Comparison of ENCODE assay signal across 1 cellular context in the genomic region with DNA sequence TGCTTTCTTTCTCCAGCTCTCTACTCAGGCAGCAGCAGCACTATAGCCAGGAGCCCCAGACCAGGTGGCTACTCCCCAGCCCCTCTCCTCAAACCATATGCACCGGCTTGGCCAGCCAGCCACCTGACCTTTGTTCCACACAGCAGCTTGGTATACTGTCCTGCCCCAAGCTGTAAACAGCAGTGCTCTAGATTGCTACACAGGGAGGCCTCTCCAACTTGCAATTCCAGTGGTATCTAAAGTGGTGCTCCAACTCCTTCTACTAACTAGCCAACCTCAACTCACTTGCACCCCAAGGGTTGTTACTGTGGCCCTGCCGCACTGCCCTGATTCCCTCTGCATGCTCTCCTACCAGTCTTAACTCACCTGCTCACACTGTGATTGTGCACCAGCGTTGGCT.
TF ChIP-seq lines count a peak whose summit lies in the region.

No MANE protein-coding gene starts in this region.

TF ChIP-seq in HepG2, 621 proteins besides CTCF, POLR2A, EP300 and RAD21 (continued from another document and continues in another):
- TF ChIP-seq ZNF572 (CRISPR knock-in tag; IDR thresholded peaks at IDR 0.05) (0 out of 2 replicates have a peak, but pooled peaks have one; percentile 33), GLI4 (CRISPR knock-in tag; IDR thresholded peaks at IDR 0.05; ENCODE audit: borderline replicate concordance) (no peak), ZNF121 (CRISPR knock-in tag; IDR thresholded peaks at IDR 0.05) (peak; percentile 62; the same call in 1 of the 2 replicates), CHCHD3 (CRISPR knock-in tag; IDR thresholded peaks at IDR 0.05) (no peak), ZNF577 (CRISPR knock-in tag; IDR thresholded peaks at IDR 0.05; ENCODE audit: borderline replicate concordance, low read depth) (no peak), ZMYM3 (CRISPR knock-in tag; IDR thresholded peaks at IDR 0.05) (peak; percentile 44; the same call in 1 of the 2 replicates), FOXM1 (CRISPR knock-in tag; IDR thresholded peaks at IDR 0.05) (no peak), ZNF761 (CRISPR knock-in tag; conservative IDR thresholded peaks at IDR 0.05) (no peak), ZNF350 (CRISPR knock-in tag; IDR thresholded peaks at IDR 0.05; ENCODE audit: borderline replicate concordance, low read depth) (peak; percentile 44; the same call in 1 of the 2 replicates), ZFP82 (CRISPR knock-in tag; IDR thresholded peaks at IDR 0.05; ENCODE audit: borderline replicate concordance) (no peak), IKZF4 (CRISPR knock-in tag; IDR thresholded peaks at IDR 0.05; ENCODE audit: borderline replicate concordance, low read depth, not compliant biosample characterization) (no peak), ZNF780A (CRISPR knock-in tag; IDR thresholded peaks at IDR 0.05) (0 out of 2 replicates have a peak, but pooled peaks have one; percentile 30), BHLHE40 (IDR thresholded peaks at IDR 0.05; ENCODE audit: low read length) (no peak), FOXA3 (CRISPR knock-in tag; IDR thresholded peaks at IDR 0.05) (peak; percentile 56; the same call in 1 of the 2 replicates), EHMT2 (IDR thresholded peaks at IDR 0.05; ENCODE audit: borderline replicate concordance, low read depth, low read length) (no peak), FOXC1 (CRISPR knock-in tag; IDR thresholded peaks at IDR 0.05; ENCODE audit: borderline replicate concordance) (0 out of 2 replicates have a peak, but pooled peaks have one; percentile 61), HDAC1 (CRISPR knock-in tag; IDR thresholded peaks at IDR 0.05) (peak; percentile 32; the same call in 1 of the 2 replicates), FOXO1 (CRISPR knock-in tag; IDR thresholded peaks at IDR 0.05) (peak; percentile 63), KDM2A (CRISPR knock-in tag; IDR thresholded peaks at IDR 0.05; ENCODE audit: borderline replicate concordance, low read depth) (no peak), ZNF441 (CRISPR knock-in tag; IDR thresholded peaks at IDR 0.05; ENCODE audit: borderline replicate concordance) (no peak), ZMYM4 (CRISPR knock-in tag; IDR thresholded peaks at IDR 0.05) (peak; percentile 72), ZNF264 (CRISPR knock-in tag; IDR thresholded peaks at IDR 0.05) (peak; percentile 81; the same call in 1 of the 2 replicates), MIER3 (CRISPR knock-in tag; IDR thresholded peaks at IDR 0.05; ENCODE audit: borderline replicate concordance) (no peak), KAT2B (IDR thresholded peaks at IDR 0.05; ENCODE audit: borderline replicate concordance, low read depth, low read length) (no peak), ZNF446 (CRISPR knock-in tag; IDR thresholded peaks at IDR 0.05) (no peak), ZNF557 (CRISPR knock-in tag; IDR thresholded peaks at IDR 0.05) (no peak), SKI (IDR thresholded peaks at IDR 0.05; ENCODE audit: partially characterized antibody) (peak; percentile 16), ZNF619 (CRISPR knock-in tag; IDR thresholded peaks at IDR 0.05) (peak; percentile 52; the same call in 1 of the 2 replicates), PHF21A (CRISPR knock-in tag; IDR thresholded peaks at IDR 0.05) (peak; percentile 37; the same call in 1 of the 2 replicates), IRF2 (CRISPR knock-in tag; IDR thresholded peaks at IDR 0.05) (no peak), HOXA7 (CRISPR knock-in tag; IDR thresholded peaks at IDR 0.05) (no peak)
- TF ChIP-seq, protein P1, sequence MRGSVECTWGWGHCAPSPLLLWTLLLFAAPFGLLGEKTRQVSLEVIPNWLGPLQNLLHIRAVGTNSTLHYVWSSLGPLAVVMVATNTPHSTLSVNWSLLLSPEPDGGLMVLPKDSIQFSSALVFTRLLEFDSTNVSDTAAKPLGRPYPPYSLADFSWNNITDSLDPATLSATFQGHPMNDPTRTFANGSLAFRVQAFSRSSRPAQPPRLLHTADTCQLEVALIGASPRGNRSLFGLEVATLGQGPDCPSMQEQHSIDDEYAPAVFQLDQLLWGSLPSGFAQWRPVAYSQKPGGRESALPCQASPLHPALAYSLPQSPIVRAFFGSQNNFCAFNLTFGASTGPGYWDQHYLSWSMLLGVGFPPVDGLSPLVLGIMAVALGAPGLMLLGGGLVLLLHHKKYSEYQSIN (CRISPR knock-in tag; IDR thresholded peaks at IDR 0.05; ENCODE audit: borderline replicate concordance): no peak
- TF ChIP-seq, protein P2, sequence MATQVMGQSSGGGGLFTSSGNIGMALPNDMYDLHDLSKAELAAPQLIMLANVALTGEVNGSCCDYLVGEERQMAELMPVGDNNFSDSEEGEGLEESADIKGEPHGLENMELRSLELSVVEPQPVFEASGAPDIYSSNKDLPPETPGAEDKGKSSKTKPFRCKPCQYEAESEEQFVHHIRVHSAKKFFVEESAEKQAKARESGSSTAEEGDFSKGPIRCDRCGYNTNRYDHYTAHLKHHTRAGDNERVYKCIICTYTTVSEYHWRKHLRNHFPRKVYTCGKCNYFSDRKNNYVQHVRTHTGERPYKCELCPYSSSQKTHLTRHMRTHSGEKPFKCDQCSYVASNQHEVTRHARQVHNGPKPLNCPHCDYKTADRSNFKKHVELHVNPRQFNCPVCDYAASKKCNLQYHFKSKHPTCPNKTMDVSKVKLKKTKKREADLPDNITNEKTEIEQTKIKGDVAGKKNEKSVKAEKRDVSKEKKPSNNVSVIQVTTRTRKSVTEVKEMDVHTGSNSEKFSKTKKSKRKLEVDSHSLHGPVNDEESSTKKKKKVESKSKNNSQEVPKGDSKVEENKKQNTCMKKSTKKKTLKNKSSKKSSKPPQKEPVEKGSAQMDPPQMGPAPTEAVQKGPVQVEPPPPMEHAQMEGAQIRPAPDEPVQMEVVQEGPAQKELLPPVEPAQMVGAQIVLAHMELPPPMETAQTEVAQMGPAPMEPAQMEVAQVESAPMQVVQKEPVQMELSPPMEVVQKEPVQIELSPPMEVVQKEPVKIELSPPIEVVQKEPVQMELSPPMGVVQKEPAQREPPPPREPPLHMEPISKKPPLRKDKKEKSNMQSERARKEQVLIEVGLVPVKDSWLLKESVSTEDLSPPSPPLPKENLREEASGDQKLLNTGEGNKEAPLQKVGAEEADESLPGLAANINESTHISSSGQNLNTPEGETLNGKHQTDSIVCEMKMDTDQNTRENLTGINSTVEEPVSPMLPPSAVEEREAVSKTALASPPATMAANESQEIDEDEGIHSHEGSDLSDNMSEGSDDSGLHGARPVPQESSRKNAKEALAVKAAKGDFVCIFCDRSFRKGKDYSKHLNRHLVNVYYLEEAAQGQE (IDR thresholded peaks at IDR 0.05; ENCODE audit: borderline replicate concordance in 1 of 2, low read depth in 1 of 2, low read length in 2 of 2): no peak
- TF ChIP-seq, protein P3, sequence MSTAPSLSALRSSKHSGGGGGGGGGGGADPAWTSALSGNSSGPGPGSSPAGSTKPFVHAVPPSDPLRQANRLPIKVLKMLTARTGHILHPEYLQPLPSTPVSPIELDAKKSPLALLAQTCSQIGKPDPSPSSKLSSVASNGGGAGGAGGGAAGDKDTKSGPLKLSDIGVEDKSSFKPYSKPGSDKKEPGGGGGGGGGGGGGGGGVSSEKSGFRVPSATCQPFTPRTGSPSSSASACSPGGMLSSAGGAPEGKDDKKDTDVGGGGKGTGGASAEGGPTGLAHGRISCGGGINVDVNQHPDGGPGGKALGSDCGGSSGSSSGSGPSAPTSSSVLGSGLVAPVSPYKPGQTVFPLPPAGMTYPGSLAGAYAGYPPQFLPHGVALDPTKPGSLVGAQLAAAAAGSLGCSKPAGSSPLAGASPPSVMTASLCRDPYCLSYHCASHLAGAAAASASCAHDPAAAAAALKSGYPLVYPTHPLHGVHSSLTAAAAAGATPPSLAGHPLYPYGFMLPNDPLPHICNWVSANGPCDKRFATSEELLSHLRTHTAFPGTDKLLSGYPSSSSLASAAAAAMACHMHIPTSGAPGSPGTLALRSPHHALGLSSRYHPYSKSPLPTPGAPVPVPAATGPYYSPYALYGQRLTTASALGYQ (CRISPR knock-in tag; IDR thresholded peaks at IDR 0.05): no peak
- TF ChIP-seq, protein P4, sequence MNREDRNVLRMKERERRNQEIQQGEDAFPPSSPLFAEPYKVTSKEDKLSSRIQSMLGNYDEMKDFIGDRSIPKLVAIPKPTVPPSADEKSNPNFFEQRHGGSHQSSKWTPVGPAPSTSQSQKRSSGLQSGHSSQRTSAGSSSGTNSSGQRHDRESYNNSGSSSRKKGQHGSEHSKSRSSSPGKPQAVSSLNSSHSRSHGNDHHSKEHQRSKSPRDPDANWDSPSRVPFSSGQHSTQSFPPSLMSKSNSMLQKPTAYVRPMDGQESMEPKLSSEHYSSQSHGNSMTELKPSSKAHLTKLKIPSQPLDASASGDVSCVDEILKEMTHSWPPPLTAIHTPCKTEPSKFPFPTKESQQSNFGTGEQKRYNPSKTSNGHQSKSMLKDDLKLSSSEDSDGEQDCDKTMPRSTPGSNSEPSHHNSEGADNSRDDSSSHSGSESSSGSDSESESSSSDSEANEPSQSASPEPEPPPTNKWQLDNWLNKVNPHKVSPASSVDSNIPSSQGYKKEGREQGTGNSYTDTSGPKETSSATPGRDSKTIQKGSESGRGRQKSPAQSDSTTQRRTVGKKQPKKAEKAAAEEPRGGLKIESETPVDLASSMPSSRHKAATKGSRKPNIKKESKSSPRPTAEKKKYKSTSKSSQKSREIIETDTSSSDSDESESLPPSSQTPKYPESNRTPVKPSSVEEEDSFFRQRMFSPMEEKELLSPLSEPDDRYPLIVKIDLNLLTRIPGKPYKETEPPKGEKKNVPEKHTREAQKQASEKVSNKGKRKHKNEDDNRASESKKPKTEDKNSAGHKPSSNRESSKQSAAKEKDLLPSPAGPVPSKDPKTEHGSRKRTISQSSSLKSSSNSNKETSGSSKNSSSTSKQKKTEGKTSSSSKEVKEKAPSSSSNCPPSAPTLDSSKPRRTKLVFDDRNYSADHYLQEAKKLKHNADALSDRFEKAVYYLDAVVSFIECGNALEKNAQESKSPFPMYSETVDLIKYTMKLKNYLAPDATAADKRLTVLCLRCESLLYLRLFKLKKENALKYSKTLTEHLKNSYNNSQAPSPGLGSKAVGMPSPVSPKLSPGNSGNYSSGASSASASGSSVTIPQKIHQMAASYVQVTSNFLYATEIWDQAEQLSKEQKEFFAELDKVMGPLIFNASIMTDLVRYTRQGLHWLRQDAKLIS (CRISPR knock-in tag; IDR thresholded peaks at IDR 0.05): no peak
- TF ChIP-seq, protein P5, sequence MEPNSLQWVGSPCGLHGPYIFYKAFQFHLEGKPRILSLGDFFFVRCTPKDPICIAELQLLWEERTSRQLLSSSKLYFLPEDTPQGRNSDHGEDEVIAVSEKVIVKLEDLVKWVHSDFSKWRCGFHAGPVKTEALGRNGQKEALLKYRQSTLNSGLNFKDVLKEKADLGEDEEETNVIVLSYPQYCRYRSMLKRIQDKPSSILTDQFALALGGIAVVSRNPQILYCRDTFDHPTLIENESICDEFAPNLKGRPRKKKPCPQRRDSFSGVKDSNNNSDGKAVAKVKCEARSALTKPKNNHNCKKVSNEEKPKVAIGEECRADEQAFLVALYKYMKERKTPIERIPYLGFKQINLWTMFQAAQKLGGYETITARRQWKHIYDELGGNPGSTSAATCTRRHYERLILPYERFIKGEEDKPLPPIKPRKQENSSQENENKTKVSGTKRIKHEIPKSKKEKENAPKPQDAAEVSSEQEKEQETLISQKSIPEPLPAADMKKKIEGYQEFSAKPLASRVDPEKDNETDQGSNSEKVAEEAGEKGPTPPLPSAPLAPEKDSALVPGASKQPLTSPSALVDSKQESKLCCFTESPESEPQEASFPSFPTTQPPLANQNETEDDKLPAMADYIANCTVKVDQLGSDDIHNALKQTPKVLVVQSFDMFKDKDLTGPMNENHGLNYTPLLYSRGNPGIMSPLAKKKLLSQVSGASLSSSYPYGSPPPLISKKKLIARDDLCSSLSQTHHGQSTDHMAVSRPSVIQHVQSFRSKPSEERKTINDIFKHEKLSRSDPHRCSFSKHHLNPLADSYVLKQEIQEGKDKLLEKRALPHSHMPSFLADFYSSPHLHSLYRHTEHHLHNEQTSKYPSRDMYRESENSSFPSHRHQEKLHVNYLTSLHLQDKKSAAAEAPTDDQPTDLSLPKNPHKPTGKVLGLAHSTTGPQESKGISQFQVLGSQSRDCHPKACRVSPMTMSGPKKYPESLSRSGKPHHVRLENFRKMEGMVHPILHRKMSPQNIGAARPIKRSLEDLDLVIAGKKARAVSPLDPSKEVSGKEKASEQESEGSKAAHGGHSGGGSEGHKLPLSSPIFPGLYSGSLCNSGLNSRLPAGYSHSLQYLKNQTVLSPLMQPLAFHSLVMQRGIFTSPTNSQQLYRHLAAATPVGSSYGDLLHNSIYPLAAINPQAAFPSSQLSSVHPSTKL (CRISPR knock-in tag; IDR thresholded peaks at IDR 0.05): no peak
- TF ChIP-seq, protein P6, sequence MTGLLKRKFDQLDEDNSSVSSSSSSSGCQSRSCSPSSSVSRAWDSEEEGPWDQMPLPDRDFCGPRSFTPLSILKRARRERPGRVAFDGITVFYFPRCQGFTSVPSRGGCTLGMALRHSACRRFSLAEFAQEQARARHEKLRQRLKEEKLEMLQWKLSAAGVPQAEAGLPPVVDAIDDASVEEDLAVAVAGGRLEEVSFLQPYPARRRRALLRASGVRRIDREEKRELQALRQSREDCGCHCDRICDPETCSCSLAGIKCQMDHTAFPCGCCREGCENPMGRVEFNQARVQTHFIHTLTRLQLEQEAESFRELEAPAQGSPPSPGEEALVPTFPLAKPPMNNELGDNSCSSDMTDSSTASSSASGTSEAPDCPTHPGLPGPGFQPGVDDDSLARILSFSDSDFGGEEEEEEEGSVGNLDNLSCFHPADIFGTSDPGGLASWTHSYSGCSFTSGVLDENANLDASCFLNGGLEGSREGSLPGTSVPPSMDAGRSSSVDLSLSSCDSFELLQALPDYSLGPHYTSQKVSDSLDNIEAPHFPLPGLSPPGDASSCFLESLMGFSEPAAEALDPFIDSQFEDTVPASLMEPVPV (CRISPR knock-in tag; IDR thresholded peaks at IDR 0.05): 0 out of 2 replicates have a peak, but pooled peaks have one; percentile 54
- TF ChIP-seq, protein P7, sequence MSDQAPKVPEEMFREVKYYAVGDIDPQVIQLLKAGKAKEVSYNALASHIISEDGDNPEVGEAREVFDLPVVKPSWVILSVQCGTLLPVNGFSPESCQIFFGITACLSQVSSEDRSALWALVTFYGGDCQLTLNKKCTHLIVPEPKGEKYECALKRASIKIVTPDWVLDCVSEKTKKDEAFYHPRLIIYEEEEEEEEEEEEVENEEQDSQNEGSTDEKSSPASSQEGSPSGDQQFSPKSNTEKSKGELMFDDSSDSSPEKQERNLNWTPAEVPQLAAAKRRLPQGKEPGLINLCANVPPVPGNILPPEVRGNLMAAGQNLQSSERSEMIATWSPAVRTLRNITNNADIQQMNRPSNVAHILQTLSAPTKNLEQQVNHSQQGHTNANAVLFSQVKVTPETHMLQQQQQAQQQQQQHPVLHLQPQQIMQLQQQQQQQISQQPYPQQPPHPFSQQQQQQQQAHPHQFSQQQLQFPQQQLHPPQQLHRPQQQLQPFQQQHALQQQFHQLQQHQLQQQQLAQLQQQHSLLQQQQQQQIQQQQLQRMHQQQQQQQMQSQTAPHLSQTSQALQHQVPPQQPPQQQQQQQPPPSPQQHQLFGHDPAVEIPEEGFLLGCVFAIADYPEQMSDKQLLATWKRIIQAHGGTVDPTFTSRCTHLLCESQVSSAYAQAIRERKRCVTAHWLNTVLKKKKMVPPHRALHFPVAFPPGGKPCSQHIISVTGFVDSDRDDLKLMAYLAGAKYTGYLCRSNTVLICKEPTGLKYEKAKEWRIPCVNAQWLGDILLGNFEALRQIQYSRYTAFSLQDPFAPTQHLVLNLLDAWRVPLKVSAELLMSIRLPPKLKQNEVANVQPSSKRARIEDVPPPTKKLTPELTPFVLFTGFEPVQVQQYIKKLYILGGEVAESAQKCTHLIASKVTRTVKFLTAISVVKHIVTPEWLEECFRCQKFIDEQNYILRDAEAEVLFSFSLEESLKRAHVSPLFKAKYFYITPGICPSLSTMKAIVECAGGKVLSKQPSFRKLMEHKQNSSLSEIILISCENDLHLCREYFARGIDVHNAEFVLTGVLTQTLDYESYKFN (CRISPR knock-in tag; conservative IDR thresholded peaks at IDR 0.05): 0 out of 2 replicates have a peak, but pooled peaks have one; percentile 45
